25 cellular contexts compared by ENCODE assay signal in the genomic region with DNA sequence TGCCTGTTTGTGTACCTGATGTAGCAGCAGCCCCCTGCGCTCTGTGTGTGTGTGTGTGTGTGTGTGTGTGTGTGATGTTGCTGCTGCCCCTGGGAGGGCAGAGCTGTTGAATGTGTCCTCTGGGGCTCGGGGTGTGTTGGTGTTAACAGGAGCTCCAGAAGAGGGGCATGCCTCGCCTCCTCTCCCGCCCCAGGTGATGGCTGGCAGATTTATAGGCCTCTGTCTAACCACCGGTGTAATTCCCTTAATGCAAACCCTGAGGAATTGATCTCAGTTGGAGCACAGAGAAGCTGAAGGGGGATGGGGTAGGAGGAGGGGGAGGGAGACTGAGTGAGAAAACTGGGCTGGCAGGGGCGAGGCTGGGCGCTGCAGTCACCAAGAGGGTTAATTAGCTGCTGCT. TPM values are rescaled to one million over a fixed set of nuclear protein-coding genes. Genes with fewer than 3 reads are reported as not detected.
"Had no signal": no experiment of that assay in that cellular context is flagged by ENCODE, and none has a peak within 500 bp of the region (broad histone marks: within the 10 kb centered on the region; RNA-seq: fewer than 3 reads in every experiment).

No MANE protein-coding gene starts in this region.

- H3K27me3 ChIP-seq: right atrium auricular region, thyroid gland had no signal

- H3K27ac ChIP-seq: colonic mucosa, foreskin keratinocyte, lower lobe of right lung, right atrium auricular region, thyroid gland had no signal

- DNase-seq: activated CD4-positive, alpha-beta T cell treated with anti-CD3 and anti-CD28 coated beads, Interleukin-2, amount 50 U/mL, for 4 hours; activated naive CD4-positive, alpha-beta T cell; activated naive CD8-positive, alpha-beta T cell treated with anti-CD3 and anti-CD28 coated beads, Interleukin-2, amount 10 ng/mL, durations not matched to agents 7 days and 5 days; activated T-cell treated with anti-CD3 and anti-CD28 coated beads for 4 hours; amygdala; colonic mucosa; foreskin keratinocyte; hippocampal formation; islet precursor cell; left colon; lower lobe of right lung; stimulated activated CD4-positive, alpha-beta T cell treated with anti-CD3 and anti-CD28 coated beads, Interleukin-2, amount 100 ng/mL, for 24 hours; stimulated activated naive CD4-positive, alpha-beta T cell treated with Interleukin-2 at 50 U/mL for 16 hours; thyroid gland had no signal

- H3K9me3 Mint-ChIP-seq: activated naive CD8-positive, alpha-beta T cell treated with anti-CD3 and anti-CD28 coated beads, Interleukin-2, amount 10 ng/mL, durations not matched to agents 7 days and 5 days; central memory CD8-positive, alpha-beta T cell; nephron had no signal

- H3K27ac Mint-ChIP-seq: activated naive CD8-positive, alpha-beta T cell treated with anti-CD3 and anti-CD28 coated beads, Interleukin-2, amount 10 ng/mL, durations not matched to agents 7 days and 5 days had no signal

- H3K4me3 Mint-ChIP-seq: activated naive CD8-positive, alpha-beta T cell treated with anti-CD3 and anti-CD28 coated beads, Interleukin-2, amount 10 ng/mL, durations not matched to agents 7 days and 5 days; central memory CD8-positive, alpha-beta T cell; nephron had no signal

- H3K4me3 ChIP-seq: colonic mucosa, lower lobe of right lung, right atrium auricular region, thyroid gland had no signal

- H3K36me3 ChIP-seq: colonic mucosa, lower lobe of right lung, right atrium auricular region, thyroid gland had no signal

- H3K36me3 Mint-ChIP-seq: activated naive CD8-positive, alpha-beta T cell treated with anti-CD3 and anti-CD28 coated beads, Interleukin-2, amount 10 ng/mL, durations not matched to agents 7 days and 5 days had no signal

- H3K4me1 ChIP-seq: colonic mucosa, foreskin keratinocyte, lower lobe of right lung, thyroid gland had no signal

- H3K9me3 ChIP-seq: colonic mucosa, lower lobe of right lung, right atrium auricular region, thyroid gland had no signal

RNA-seq across cellular contexts. Expression of a gene that starts 10.0 kb away (rescaled TPM):
- total RNA-seq: epithelial cell of proximal tubule; T-helper 2 cell treated with Interferon-gamma antibody and Interleukin-4, amounts not matched to agents 100 ng/mL and 5 ng/mL, for 36 hours had no signal

RNA-seq across cellular contexts. Expression of a gene that starts 38.0 kb away (rescaled TPM):
- total RNA-seq: activated CD8-positive, alpha-beta memory T cell treated with anti-CD3 and anti-CD28 coated beads for 36 hours; activated naive CD8-positive, alpha-beta T cell treated with anti-CD3 and anti-CD28 coated beads, Interleukin-2, amount 10 ng/mL, durations not matched to agents 7 days and 5 days; fibroblast of lung; mesenteric fat pad; osteoblast; skeletal muscle tissue; subcutaneous adipose tissue; T-helper 2 cell treated with Interferon-gamma antibody and Interleukin-4, amounts not matched to agents 100 ng/mL and 5 ng/mL, for 36 hours had no signal
- polyA plus RNA-seq: fibroblast of lung had no signal
